In genomic region chr1:204139088-204139487, GRCh38 we compare ENCODE assay signal across 26 cellular contexts. TPM values are rescaled to one million over a fixed set of nuclear protein-coding genes. Genes with fewer than 3 reads are reported as not detected.
DNase-seq lines count a peak whose midpoint lies in the region; ATAC-seq, FAIRE-seq and TF ChIP-seq lines count a peak whose summit lies in the region.
"Had no signal": no experiment of that assay in that cellular context is flagged by ENCODE, and none has a peak within 500 bp of the region (broad histone marks: within the 10 kb centered on the region; RNA-seq: fewer than 3 reads in every experiment).

No MANE protein-coding gene starts in this region.

- TF ChIP-seq POLR2A in K562 (conservative IDR thresholded peaks at IDR 0.05): no peak

- H3K27me3 ChIP-seq in K562 (ENCODE audit: control insufficient read depth in 2 of 2, insufficient read depth in 2 of 2, low read length in 2 of 2): peaks cover 31 to 57% of the 10 kb centered on the region in 2 experiments; a peak in 4 of 5 replicates
- no peaks in the 10 kb centered on the region for H3K27me3 ChIP-seq in left lung
- H3K27me3 ChIP-seq: BE2C; BLaER1 treated with 17β-estradiol and CSF1 and Interleukin-3, amounts not matched to agents 10 nM and 100 nM had no signal

- intact Hi-C loops in K562 (cut with micrococcal nuclease) (no loop called here), left lung (cut with DNase I) (no loop called here)

- BruUV-seq in K562 (replicated peaks; lab: Mats Ljungman, UMichigan): no TSS peak

- H3K4me3 ChIP-seq in K562: no peak overlapping the region
- H3K4me3 ChIP-seq in left lung: no peak overlapping the region
- H3K4me3 ChIP-seq: A549; BLaER1 treated with 17β-estradiol and CSF1 and Interleukin-3, amounts not matched to agents 10 nM and 100 nM; HAP-1 had no signal

- H3K9ac ChIP-seq in K562 (ENCODE audit: insufficient read depth in 1 of 2, low read depth in 2 of 2, low read length in 2 of 2): no peak overlapping the region
- H3K9ac ChIP-seq: BLaER1 treated with 17β-estradiol and CSF1 and Interleukin-3, amounts not matched to agents 10 nM and 100 nM had no signal

- POLR2A ChIA-PET in K562 (lab: Yijun Ruan, JAX): interaction anchor here (0.5 to 2.7 kb wide), 2 partner anchors 10 to 231 kb away, joined by 3 to 9 read pairs; no protein-coding TSS in a partner anchor

- ATAC-seq in K562: no peak
- peak; percentile 66 for ATAC-seq in left lung
- no peak for ATAC-seq in GM18519 (IDR thresholded peaks at IDR 0.05; ENCODE audit: low FRiP score, unreplicated experiment)
- ATAC-seq in HG02884 (IDR thresholded peaks at IDR 0.05; ENCODE audit: unreplicated experiment): no peak
- ATAC-seq in GM21367 (IDR thresholded peaks at IDR 0.05; ENCODE audit: unreplicated experiment): no peak
- ATAC-seq: A549 had no signal

- no peak for TF ChIP-seq RAD21 in K562 (CRISPR knock-in tag; conservative IDR thresholded peaks at IDR 0.05 in 1 of 2, IDR thresholded peaks at IDR 0.05 in 1 of 2)

- no peak for TF ChIP-seq EP300 in K562 (IDR thresholded peaks at IDR 0.05; ENCODE audit: low read length)

- FAIRE-seq in K562 (lab: Jason Lieb, UNC): no peak
- FAIRE-seq: A549, D721Med, G401.6, GM12892, GM19239, H54 had no signal

- H3K4me1 ChIP-seq in K562 (replicated peaks in 1 of 2; ENCODE audit: control insufficient read depth in 2 of 2, insufficient read depth in 2 of 2, low read length in 2 of 2) (no peaks in the 10 kb centered on the region), left lung (no peaks in the 10 kb centered on the region)
- H3K4me1 ChIP-seq: A549, BE2C, HAP-1 had no signal

- H3K36me3 ChIP-seq in K562 (ENCODE audit: control insufficient read depth, insufficient read depth, low read length): no peaks in the 10 kb centered on the region
- H3K36me3 ChIP-seq in left lung: no peaks in the 10 kb centered on the region
- H3K36me3 ChIP-seq: BE2C, HAP-1 had no signal

- no peak overlapping the region for H3K4me2 ChIP-seq in K562 (ENCODE audit: insufficient read depth, low read length)
- H3K4me2 ChIP-seq: A549; BLaER1 treated with 17β-estradiol and CSF1 and Interleukin-3, amounts not matched to agents 10 nM and 100 nM had no signal

- H3K9me1 ChIP-seq in K562 (ENCODE audit: control insufficient read depth, insufficient read depth, low read length): no peaks in the 10 kb centered on the region

- CTCF ChIA-PET in K562 (lab: Yijun Ruan, JAX; ENCODE audit: low intra/inter-chr PET ratio): no interaction called here

- no peaks in the 10 kb centered on the region for H3K9me3 ChIP-seq in K562 (replicated peaks; ENCODE audit: control insufficient read depth, insufficient read depth, low read depth, low read length)
- H3K9me3 ChIP-seq in left lung: no peaks in the 10 kb centered on the region
- H3K9me3 ChIP-seq: A549; BE2C; BLaER1 treated with 17β-estradiol and CSF1 and Interleukin-3, amounts not matched to agents 10 nM and 100 nM; HAP-1 had no signal

- peaks cover 6% of the 10 kb centered on the region; the same call in 1 of the 2 replicates for H4K20me1 ChIP-seq in K562 (replicated peaks; ENCODE audit: control insufficient read depth, insufficient read depth, low read length)
- H4K20me1 ChIP-seq: BLaER1 treated with 17β-estradiol and CSF1 and Interleukin-3, amounts not matched to agents 10 nM and 100 nM had no signal

- WGBS in K562 (ENCODE audit: insufficient coverage, low coverage, missing lambda C conversion rate): 0% methylated on average over 2 of the region's 2 CpGs

- no peak overlapping the region for H2AFZ ChIP-seq in K562 (ENCODE audit: low read depth, low read length)

- no peaks in the 10 kb centered on the region for H3K79me2 ChIP-seq in K562 (ENCODE audit: control insufficient read depth, insufficient read depth, low read length)

- no peak for TF ChIP-seq CTCF in K562 (IDR thresholded peaks at IDR 0.05 in 2 of 3, conservative IDR thresholded peaks at IDR 0.05 in 1 of 3; ENCODE audit: insufficient read depth in 2 of 3, low read depth in 1 of 3, low read length in 3 of 3)
- TF ChIP-seq CTCF in left lung (IDR thresholded peaks at IDR 0.05): no peak

- H3K27ac ChIP-seq in K562 (ENCODE audit: extremely low read depth, low read depth, low read length) (no peak overlapping the region), left lung (no peak overlapping the region)
- H3K27ac ChIP-seq: A549; BLaER1 treated with 17β-estradiol and CSF1 and Interleukin-3, amounts not matched to agents 10 nM and 100 nM had no signal

- in situ Hi-C loops in K562 (cut with MboI): no loop called here

- peak; percentile 4 for DNase-seq in NCI-H2029 (lab: John Stamatoyannopoulos, UW)
- DNase-seq in NCI-H2029 treated with DMSO at 0.1 percent for 48 hours (lab: John Stamatoyannopoulos, UW): no peak
- DNase-seq in K562 (ENCODE audit: extremely low read depth in 1 of 4, low spot score in 3 of 4): no peak
- DNase-seq in left lung: no peak
- DNase-seq: 8988T; ACHN; AML-193; BE2C; CD4-positive, alpha-beta T cell; CD8-positive, alpha-beta memory T cell; DMS 273 treated with DMSO at 0.1 percent for 48 hours; DND-41; GOT3; HFFc6 had no signal

TF ChIP-seq in K562, 482 proteins besides CTCF, POLR2A, EP300 and RAD21:
- TF ChIP-seq ZNF445 (CRISPR knock-in tag; IDR thresholded peaks at IDR 0.05; ENCODE audit: low read depth) (no peak), ZFP1 (CRISPR knock-in tag; IDR thresholded peaks at IDR 0.05) (peak; percentile 88)
TF ChIP-seq in K562: peak in this region for 1.

RNA-seq across cellular contexts. Expression of gene ETNK2, which starts 12.8 kb away (rescaled TPM):
- total RNA-seq in K562 (2011; cell fraction: chromatin; rRNA removed; ENCODE audit: low replicate concordance): not detected in 2 replicates
- total RNA-seq in K562 (2011; cell fraction: nucleolus; rRNA removed): 0.17 TPM in 1 of 2 replicates, not detected in the other
- total RNA-seq in K562 (2011; cell fraction: nucleoplasm; rRNA removed): not detected in 2 replicates
- 0.05 TPM in 1 of 2 replicates, not detected in the other for total RNA-seq in K562 (2014; rRNA removed)
- not detected in 2 replicates for total RNA-seq in K562 (2014; rRNA removed; fragmentation: Illumina TruSeq; extraction: Trizol)
- total RNA-seq in K562 (2015; rRNA removed; fragmentation: Illumina TruSeq; extraction: Trizol): not detected in 2 replicates
- 0.13 TPM in 2 replicates for total RNA-seq in K562 (2021)
- polyA plus RNA-seq in K562 (2011; rRNA removed): 0.38 and 0.51 TPM in 2 replicates
- 0.44 and 0.58 TPM in 2 replicates for polyA plus RNA-seq in K562 (2011; cell fraction: cytosol; rRNA removed)
- polyA plus RNA-seq in K562 (2011; cell fraction: nucleus; rRNA removed): 0.41 and 0.48 TPM in 2 replicates
- polyA plus RNA-seq in K562 (2012): 0.04 and 0.08 TPM in 2 replicates
- polyA plus RNA-seq in K562 (2014; fragmentation: Illumina TruSeq; extraction: Trizol): 0.16 and 0.30 TPM in 2 replicates
- polyA plus RNA-seq in K562 (2014; fragmentation: Nextera tagmentation; extraction: Ambion mirVana): not detected
- 0.03 TPM in 1 of 2 replicates, not detected in the other for polyA plus RNA-seq in K562 (2014; rRNA removed)
- polyA minus RNA-seq in K562 (2011; rRNA and poly(A)+ RNA removed): 0.21 and 0.28 TPM in 2 replicates
- polyA minus RNA-seq in K562 (2011; cell fraction: cytosol; rRNA and poly(A)+ RNA removed): 0.57 TPM in 1 of 2 replicates, not detected in the other
- 0.13 TPM in 1 of 2 replicates, not detected in the other for polyA minus RNA-seq in K562 (2011; cell fraction: nucleus; rRNA and poly(A)+ RNA removed)
- total RNA-seq in left lung: 1 to 10 TPM; 2.6 to 6.4 TPM
- polyA plus RNA-seq: CD14-positive monocyte had no signal

RNA-seq across cellular contexts. Expression of gene REN, which starts 27.0 kb away (rescaled TPM):
- total RNA-seq in K562 (2011; cell fraction: chromatin; rRNA removed; ENCODE audit: low replicate concordance): 0.58 and 3.3 TPM in 2 replicates
- 1.8 and 3.0 TPM in 2 replicates for total RNA-seq in K562 (2011; cell fraction: nucleolus; rRNA removed)
- total RNA-seq in K562 (2011; cell fraction: nucleoplasm; rRNA removed): 2.1 TPM in 1 of 2 replicates, not detected in the other
- total RNA-seq in K562 (2014; rRNA removed) (2.7 and 3.6 TPM in 2 replicates), K562 (2014; rRNA removed; fragmentation: Illumina TruSeq; extraction: Trizol) (1.3 and 1.7 TPM in 2 replicates), K562 (2015; rRNA removed; fragmentation: Illumina TruSeq; extraction: Trizol) (8.6 and 9.9 TPM in 2 replicates), K562 (2021) (1.7 and 1.9 TPM in 2 replicates), left lung (1 to 10 TPM in 1 of 2 donors, under 1 TPM in 1; 0.18 to 2.4 TPM)
- polyA plus RNA-seq in K562 (2011; rRNA removed) (0.73 and 5.8 TPM in 2 replicates), K562 (2014; fragmentation: Illumina TruSeq; extraction: Trizol) (2.9 and 3.1 TPM in 2 replicates), K562 (2014; fragmentation: Nextera tagmentation; extraction: Ambion mirVana) (1 to 10 TPM; 3.1 to 3.9 TPM), K562 (2014; rRNA removed) (1.9 and 2.0 TPM in 2 replicates)
- polyA plus RNA-seq in K562 (2011; cell fraction: cytosol; rRNA removed): 0.87 and 14.1 TPM in 2 replicates
- polyA plus RNA-seq in K562 (2011; cell fraction: nucleus; rRNA removed): 1.0 and 19.2 TPM in 2 replicates
- 5.2 and 6.4 TPM in 2 replicates for polyA plus RNA-seq in K562 (2012)
- polyA minus RNA-seq in K562 (2011; rRNA and poly(A)+ RNA removed): 0.51 and 7.6 TPM in 2 replicates
- 3.8 TPM in 1 of 2 replicates, not detected in the other for polyA minus RNA-seq in K562 (2011; cell fraction: cytosol; rRNA and poly(A)+ RNA removed)
- 0.44 and 1.3 TPM in 2 replicates for polyA minus RNA-seq in K562 (2011; cell fraction: nucleus; rRNA and poly(A)+ RNA removed)
- total RNA-seq: CD4-positive, alpha-beta T cell; CD8-positive, alpha-beta memory T cell had no signal
- polyA plus RNA-seq: A549; CD14-positive monocyte; CD8-positive, alpha-beta memory T cell had no signal

RNA-seq across cellular contexts. Expression of gene KISS1, which starts 57.2 kb away (rescaled TPM):
- total RNA-seq in K562 (2011; cell fraction: chromatin; rRNA removed; ENCODE audit: low replicate concordance): not detected in 2 replicates
- total RNA-seq in K562 (2011; cell fraction: nucleolus; rRNA removed): not detected in 2 replicates
- not detected in 2 replicates for total RNA-seq in K562 (2011; cell fraction: nucleoplasm; rRNA removed)
- not detected in 2 replicates for total RNA-seq in K562 (2014; rRNA removed)
- total RNA-seq in K562 (2014; rRNA removed; fragmentation: Illumina TruSeq; extraction: Trizol): not detected in 2 replicates
- not detected in 2 replicates for total RNA-seq in K562 (2015; rRNA removed; fragmentation: Illumina TruSeq; extraction: Trizol)
- not detected in 2 replicates for total RNA-seq in K562 (2021)
- 0.31 TPM in 1 of 2 replicates, not detected in the other for polyA plus RNA-seq in K562 (2011; rRNA removed)
- polyA plus RNA-seq in K562 (2011; cell fraction: cytosol; rRNA removed): 0.58 TPM in 1 of 2 replicates, not detected in the other
- polyA plus RNA-seq in K562 (2011; cell fraction: nucleus; rRNA removed): not detected in 2 replicates
- not detected in 2 replicates for polyA plus RNA-seq in K562 (2012)
- not detected in 2 replicates for polyA plus RNA-seq in K562 (2014; fragmentation: Illumina TruSeq; extraction: Trizol)
- polyA plus RNA-seq in K562 (2014; fragmentation: Nextera tagmentation; extraction: Ambion mirVana): not detected
- not detected in 2 replicates for polyA plus RNA-seq in K562 (2014; rRNA removed)
- polyA minus RNA-seq in K562 (2011; rRNA and poly(A)+ RNA removed): not detected in 2 replicates
- not detected in 2 replicates for polyA minus RNA-seq in K562 (2011; cell fraction: cytosol; rRNA and poly(A)+ RNA removed)
- polyA minus RNA-seq in K562 (2011; cell fraction: nucleus; rRNA and poly(A)+ RNA removed): not detected in 2 replicates
- total RNA-seq in left lung: 1 to 10 TPM in 1 of 2 donors, not detected in 1; 1.5 TPM
- total RNA-seq: CD4-positive, alpha-beta T cell; CD8-positive, alpha-beta memory T cell had no signal
- polyA plus RNA-seq: CD14-positive monocyte; CD8-positive, alpha-beta memory T cell had no signal
